ENCODE assay signal across 1 cellular context in genomic region chr7:84829719-84830118, GRCh38.
TF ChIP-seq lines count a peak whose summit lies in the region.

No MANE protein-coding gene starts in this region.

TF ChIP-seq in K562, 482 proteins besides CTCF, POLR2A, EP300 and RAD21 (continued from another document):
- TF ChIP-seq ZNF766 (CRISPR knock-in tag; conservative IDR thresholded peaks at IDR 0.05) (peak; percentile 80), BMI1 (IDR thresholded peaks at IDR 0.05; ENCODE audit: low read length) (no peak), JUND (IDR thresholded peaks at IDR 0.05; ENCODE audit: borderline replicate concordance, low read depth, low read length) (0 out of 2 replicates have a peak, but pooled peaks have one; percentile 11), JUND (tag; IDR thresholded peaks at IDR 0.05; ENCODE audit: borderline replicate concordance, low read depth, low read length) (no peak; the same call in 2 of the 3 replicates), MYBL2 (IDR thresholded peaks at IDR 0.05; ENCODE audit: low read depth) (no peak), MYBL2 (CRISPR knock-in tag; IDR thresholded peaks at IDR 0.05; ENCODE audit: borderline replicate concordance) (no peak), ZNF644 (tag; IDR thresholded peaks at IDR 0.05; ENCODE audit: low read depth) (peak; percentile 67; the same call in 1 of the 2 replicates), NCOR1 (IDR thresholded peaks at IDR 0.05) (peak; percentile 63), SOX6 (IDR thresholded peaks at IDR 0.05) (peak; percentile 53), RCOR1 (IDR thresholded peaks at IDR 0.05; ENCODE audit: borderline replicate concordance in 1 of 2, low read depth in 2 of 2, low read length in 2 of 2) (peak; percentile 96 to 100), SMARCE1 (IDR thresholded peaks at IDR 0.05) (peak; percentile 36; the same call in 1 of the 2 replicates), POLR2AphosphoS5 (IDR thresholded peaks at IDR 0.05; ENCODE audit: control insufficient read depth, insufficient read depth, low read depth, low read length) (peak; percentile 64; the same call in 1 of the 2 replicates), CREB1 (IDR thresholded peaks at IDR 0.05) (no peak), CREB1 (CRISPR knock-in tag; IDR thresholded peaks at IDR 0.05) (no peak), NCOA2 (IDR thresholded peaks at IDR 0.05; ENCODE audit: partially characterized antibody in 2 of 2) (peak in 1 of 2 experiments; percentile 44), PKNOX1 (IDR thresholded peaks at IDR 0.05) (peak; percentile 45), TSC22D4 (tag; IDR thresholded peaks at IDR 0.05) (no peak), HMBOX1 (IDR thresholded peaks at IDR 0.05) (0 out of 2 replicates have a peak, but pooled peaks have one; percentile 40), TEAD1 (CRISPR knock-in tag; IDR thresholded peaks at IDR 0.05) (0 out of 4 replicates have a peak, but pooled peaks of 1 of the 2 experiments have one; percentile 49), DPF2 (IDR thresholded peaks at IDR 0.05) (peak; percentile 69), ARID1B (IDR thresholded peaks at IDR 0.05) (peak; percentile 85), PCBP1 (IDR thresholded peaks at IDR 0.05; ENCODE audit: low read depth, low read length, poor library complexity, severe bottlenecking) (no peak), MYC (IDR thresholded peaks at IDR 0.05; ENCODE audit: low read depth, low read length) (0 out of 2 replicates have a peak, but pooled peaks have one; percentile 13), MYC (CRISPR knock-in tag; IDR thresholded peaks at IDR 0.05; ENCODE audit: borderline replicate concordance, low read depth) (no peak), HDAC1 (IDR thresholded peaks at IDR 0.05) (peak; percentile 22 to 93; a peak in 3 of 4 replicates), HMG20A (CRISPR knock-in tag; conservative IDR thresholded peaks at IDR 0.05) (peak; percentile 95), CBFA2T3 (IDR thresholded peaks at IDR 0.05) (peak; percentile 90), MAFF (IDR thresholded peaks at IDR 0.05; ENCODE audit: low read length) (no peak), SREBF1 (IDR thresholded peaks at IDR 0.05; ENCODE audit: borderline replicate concordance, low read depth, low read length) (no peak), EHMT2 (IDR thresholded peaks at IDR 0.05) (peak; percentile 70), TCF3 (CRISPR knock-in tag; IDR thresholded peaks at IDR 0.05) (peak; percentile 87), CXXC5 (CRISPR knock-in tag; IDR thresholded peaks at IDR 0.05) (peak; percentile 39; the same call in 1 of the 2 replicates), CBFA2T2 (conservative IDR thresholded peaks at IDR 0.05) (peak; percentile 76), MTA2 (IDR thresholded peaks at IDR 0.05; ENCODE audit: low read depth) (peak; percentile 71), ZNF444 (CRISPR knock-in tag; IDR thresholded peaks at IDR 0.05) (no peak), PBX2 (CRISPR knock-in tag; IDR thresholded peaks at IDR 0.05; ENCODE audit: low read depth) (no peak), PBX2 (tag; conservative IDR thresholded peaks at IDR 0.05; ENCODE audit: low read depth) (peak; percentile 93), GABPA (tag; conservative IDR thresholded peaks at IDR 0.05; ENCODE audit: low read depth) (0 out of 2 replicates have a peak, but pooled peaks have one; percentile 13), DMBX1 (CRISPR knock-in tag; IDR thresholded peaks at IDR 0.05; ENCODE audit: borderline replicate concordance) (0 out of 2 replicates have a peak, but pooled peaks have one; percentile 18), SMAD3 (CRISPR knock-in tag; conservative IDR thresholded peaks at IDR 0.05) (0 out of 2 replicates have a peak, but pooled peaks have one; percentile 37), STAT5A (IDR thresholded peaks at IDR 0.05; ENCODE audit: borderline replicate concordance, low read length) (peak; percentile 72; the same call in 1 of the 2 replicates), ATF2 (CRISPR knock-in tag; IDR thresholded peaks at IDR 0.05) (no peak)
